ENCODE assay signal across 2 cellular contexts in the genomic region with DNA sequence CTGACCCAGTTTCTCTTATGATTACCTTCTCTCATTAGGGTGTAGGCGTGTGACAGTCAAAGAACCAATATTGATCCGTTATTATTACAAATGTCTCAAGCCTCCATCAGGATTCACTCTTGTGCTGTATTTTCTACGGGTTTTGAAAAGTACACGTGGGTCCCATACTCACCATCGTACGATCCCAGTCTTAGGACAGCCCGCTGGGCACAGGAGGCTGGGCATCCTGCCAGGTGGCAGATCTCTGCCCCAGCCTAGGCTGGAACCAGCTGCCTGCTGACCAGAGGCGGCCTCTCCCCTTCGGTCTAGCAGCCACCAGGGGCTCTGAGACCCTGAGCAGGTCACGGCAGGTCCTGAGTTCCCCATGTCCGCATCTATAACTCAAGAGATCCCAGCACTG.
TF ChIP-seq lines count a peak whose summit lies in the region.

No MANE protein-coding gene starts in this region.

TF ChIP-seq in GM23338, 12 proteins besides CTCF, POLR2A, EP300 and RAD21:
- no peak for TF ChIP-seq CREB1 (CRISPR knock-in tag; IDR thresholded peaks at IDR 0.05; ENCODE audit: low read depth)
- TF ChIP-seq POLR2AphosphoS5 (IDR thresholded peaks at IDR 0.05; ENCODE audit: low read depth) = no peak
- TF ChIP-seq ZNF114 (CRISPR knock-in tag; IDR thresholded peaks at IDR 0.05) = no peak

TF ChIP-seq in H1, 55 proteins besides CTCF, POLR2A, EP300 and RAD21:
- TF ChIP-seq GABPA (IDR thresholded peaks at IDR 0.05; ENCODE audit: borderline replicate concordance, insufficient read depth, low read length) (no peak), BCL11A (IDR thresholded peaks at IDR 0.05; ENCODE audit: low read depth in 2 of 2, low read length in 2 of 2) (no peak), RNF2 (IDR thresholded peaks at IDR 0.05; ENCODE audit: borderline replicate concordance, low read depth, low read length, missing control alignments, poor library complexity, severe bottlenecking) (no peak)
